1 cellular context compared by ENCODE assay signal in genomic region chr19:6459356-6460098, GRCh38.
TF ChIP-seq lines count a peak whose summit lies in the region.

Gene SLC25A23, minus strand, starts transcription at chr19:6459792. Its CDS starts 164 bp downstream, at chr19:6459628.

TF ChIP-seq in GM12878, 131 proteins besides CTCF, POLR2A, EP300 and RAD21 (continued from another document):
- TF ChIP-seq ZNF687 (IDR thresholded peaks at IDR 0.05) (0 out of 2 replicates have a peak, but pooled peaks have one; percentile 39), TBL1XR1 (IDR thresholded peaks at IDR 0.05; ENCODE audit: low read depth, low read length) (no peak), TARDBP (IDR thresholded peaks at IDR 0.05; ENCODE audit: borderline replicate concordance) (0 out of 2 replicates have a peak, but pooled peaks have one; percentile 19), NR2C1 (IDR thresholded peaks at IDR 0.05) (no peak), ZNF24 (IDR thresholded peaks at IDR 0.05) (0 out of 2 replicates have a peak, but pooled peaks have one; percentile 20), E2F8 (IDR thresholded peaks at IDR 0.05; ENCODE audit: low read depth, partially characterized antibody) (no peak), JUND (IDR thresholded peaks at IDR 0.05; ENCODE audit: low read depth, low read length) (no peak), CBX3 (IDR thresholded peaks at IDR 0.05; ENCODE audit: borderline replicate concordance, low read depth) (no peak), YY1 (IDR thresholded peaks at IDR 0.05; ENCODE audit: low read depth, low read length) (peak; percentile 44; the same call in 1 of the 2 replicates), SUZ12 (IDR thresholded peaks at IDR 0.05; ENCODE audit: unreplicated experiment) (no peak), CREM (IDR thresholded peaks at IDR 0.05; ENCODE audit: low read depth) (0 out of 2 replicates have a peak, but pooled peaks have one; percentile 11)
TF ChIP-seq in GM12878: peak in this region for 14.
